ENCODE assay signal across 9 cellular contexts in the genomic region with DNA sequence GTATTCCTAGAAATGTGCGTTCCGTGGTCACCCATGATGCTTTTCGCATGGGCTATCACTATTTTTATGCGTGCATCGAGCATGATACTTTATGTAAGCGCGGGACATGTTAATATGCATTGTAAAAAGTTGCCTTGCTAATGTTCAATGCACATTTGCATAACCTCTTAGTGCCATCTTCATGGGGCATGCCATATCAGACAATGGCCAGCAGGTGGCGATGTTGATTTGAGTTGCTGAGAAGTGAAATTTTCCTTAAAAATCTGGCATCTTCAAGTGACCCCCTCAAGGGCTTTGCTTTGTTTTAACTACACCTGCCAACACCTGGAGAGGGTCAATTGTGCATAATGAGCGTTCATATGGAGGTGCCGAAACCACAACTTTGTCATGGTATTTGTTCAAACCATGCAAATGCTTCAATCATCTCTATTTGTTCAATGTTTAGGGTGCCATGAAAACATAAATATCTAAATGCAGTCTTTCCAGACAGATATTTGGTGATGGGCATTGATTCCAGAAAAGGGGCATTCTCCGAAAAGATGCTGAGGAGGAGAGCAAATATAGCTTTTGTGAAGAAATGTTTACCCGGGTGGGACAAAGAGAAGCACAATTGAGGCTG.
DNase-seq lines count a peak whose midpoint lies in the region; ATAC-seq, FAIRE-seq and TF ChIP-seq lines count a peak whose summit lies in the region.
"Had no signal": no experiment of that assay in that cellular context is flagged by ENCODE, and none has a peak within 500 bp of the region (broad histone marks: within the 10 kb centered on the region; RNA-seq: fewer than 3 reads in every experiment).

No MANE protein-coding gene starts in this region.

- H3K27ac ChIP-seq in SU-DHL-6 (ENCODE audit: low read depth, low read length): no peak overlapping the region
- H3K27ac ChIP-seq: skin epidermis had no signal

- no peaks in the 10 kb centered on the region for H3K9me3 ChIP-seq in SU-DHL-6 (ENCODE audit: insufficient read depth, low read length)

- no peaks in the 10 kb centered on the region for H3K27me3 ChIP-seq in SU-DHL-6 (ENCODE audit: low read length)
- no peaks in the 10 kb centered on the region for H3K27me3 ChIP-seq in bronchial epithelial cell (ENCODE audit: control insufficient read depth, insufficient read depth, low read length)
- no peaks in the 10 kb centered on the region for H3K27me3 ChIP-seq in kidney epithelial cell (ENCODE audit: control insufficient read depth, insufficient read depth, low read length)

- no peaks in the 10 kb centered on the region for H3F3A ChIP-seq in SU-DHL-6 (ENCODE audit: insufficient read depth)

- no peaks in the 10 kb centered on the region for H3K9me2 ChIP-seq in SU-DHL-6 (replicated peaks; ENCODE audit: insufficient read depth, low read length)

- no peak overlapping the region for H3K9ac ChIP-seq in SU-DHL-6 (ENCODE audit: low read length)

- ATAC-seq in HG03442 (IDR thresholded peaks at IDR 0.05; ENCODE audit: unreplicated experiment) (peak; percentile 43), GM19328 (IDR thresholded peaks at IDR 0.05; ENCODE audit: unreplicated experiment) (no peak)

- DNase-seq in ACHN (peak; percentile 24), GM10266 (ENCODE audit: extremely low spot score) (peak; percentile 4), bronchial epithelial cell (ENCODE audit: low read depth) (peak; percentile 16), kidney epithelial cell (ENCODE audit: low read depth) (peak; percentile 1)
- peak in 2 of 3 experiments; percentile 1 to 10 for DNase-seq in stimulated activated CD4-positive, alpha-beta T cell treated with anti-CD3 and anti-CD28 coated beads, TNF-alpha, amount 100 ng/mL, for 24 hours (ENCODE audit: low read depth in 3 of 3)

- no peaks in the 10 kb centered on the region for H4K20me1 ChIP-seq in SU-DHL-6 (ENCODE audit: low read depth, low read length)

- no peak overlapping the region for H2AFZ ChIP-seq in SU-DHL-6 (ENCODE audit: low read depth, low read length, severe bottlenecking)

- H3K36me3 ChIP-seq in SU-DHL-6 (ENCODE audit: low read length) (no peaks in the 10 kb centered on the region), bronchial epithelial cell (ENCODE audit: control insufficient read depth, insufficient read depth, low read length) (no peaks in the 10 kb centered on the region), kidney epithelial cell (ENCODE audit: control insufficient read depth, insufficient read depth, low read length) (no peaks in the 10 kb centered on the region)

- FAIRE-seq in bronchial epithelial cell (lab: Jason Lieb, UNC): no peak

- no peak overlapping the region for H3K4me3 ChIP-seq in SU-DHL-6 (ENCODE audit: insufficient read depth, low read length, poor library complexity, severe bottlenecking)
- no peak overlapping the region for H3K4me3 ChIP-seq in bronchial epithelial cell (ENCODE audit: low read depth, low read length)
- H3K4me3 ChIP-seq in kidney epithelial cell (ENCODE audit: low read depth, low read length): no peak overlapping the region
- H3K4me3 ChIP-seq: skin epidermis had no signal

- H3K79me2 ChIP-seq in SU-DHL-6 (ENCODE audit: insufficient read depth, low read length): no peaks in the 10 kb centered on the region

- in situ Hi-C loops in ACHN (cut with HindIII; ENCODE audit: low pct_ligation_motif_present, low pct_unique_long_range_greater_than_20kb, low sequenced_read_pairs): no loop called here

- peak; percentile 70 for TF ChIP-seq CTCF in GM10266 (IDR thresholded peaks at IDR 0.05; ENCODE audit: control insufficient read depth, insufficient read depth, low read depth, missing control alignments)
- TF ChIP-seq CTCF in SU-DHL-6 (IDR thresholded peaks at IDR 0.05; ENCODE audit: insufficient read depth, low read length, poor library complexity, severe bottlenecking): peak; percentile 45
- peak; percentile 61 for TF ChIP-seq CTCF in bronchial epithelial cell (IDR thresholded peaks at IDR 0.05; ENCODE audit: insufficient read depth, low read length, severe bottlenecking)
- TF ChIP-seq CTCF in kidney epithelial cell (IDR thresholded peaks at IDR 0.05; ENCODE audit: insufficient read depth, low read length, poor library complexity, severe bottlenecking): peak; percentile 85

- H3K4me2 ChIP-seq in SU-DHL-6 (ENCODE audit: low read depth, low read length, poor library complexity, severe bottlenecking): no peak overlapping the region
